26 cellular contexts compared by ENCODE assay signal in the genomic region with DNA sequence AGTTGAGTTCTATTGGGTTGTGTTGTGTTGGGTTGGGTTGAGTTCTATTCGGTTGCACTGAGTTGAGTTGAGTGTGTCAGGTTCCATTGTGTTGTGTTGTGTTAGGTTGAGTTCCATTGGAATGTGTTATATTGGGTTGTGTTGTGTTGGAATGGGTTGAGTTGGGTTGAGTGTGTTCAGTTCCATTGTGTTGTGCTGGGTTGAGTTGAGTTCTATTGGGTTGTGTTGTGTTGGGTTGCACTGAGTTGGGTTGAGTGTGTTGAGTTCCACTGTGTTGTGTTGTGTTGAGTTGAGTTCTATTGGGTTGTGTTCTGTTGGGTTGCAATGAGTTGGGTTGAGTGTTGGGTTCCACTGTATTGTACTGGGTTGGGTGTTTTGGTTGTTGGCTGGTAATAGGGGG. TPM values are rescaled to one million over a fixed set of nuclear protein-coding genes. Genes with fewer than 3 reads are reported as not detected.
"Had no signal": no experiment of that assay in that cellular context is flagged by ENCODE, and none has a peak within 500 bp of the region (broad histone marks: within the 10 kb centered on the region; RNA-seq: fewer than 3 reads in every experiment).

No MANE protein-coding gene starts in this region.

- H3K4me3 ChIP-seq: ovary, psoas muscle, skin epidermis, stomach, thoracic aorta, thyroid gland, tibial nerve, upper lobe of left lung, uterus had no signal

- H3K9me3 ChIP-seq: ovary, psoas muscle, stomach, thoracic aorta, thyroid gland, tibial nerve, upper lobe of left lung, uterus had no signal

- DNase-seq: naive B cell; naive thymus-derived CD8-positive, alpha-beta T cell; nephron progenitor cell; occipital lobe; ovary; psoas muscle; right cardiac atrium; stimulated activated CD4-positive, alpha-beta T cell treated with anti-CD3 and anti-CD28 coated beads, Interleukin-15, amount 100 ng/mL, for 24 hours; stimulated activated CD4-positive, alpha-beta T cell treated with anti-CD3 and anti-CD28 coated beads, Interleukin-2, amount 100 ng/mL, for 24 hours; stimulated activated CD4-positive, alpha-beta T cell treated with anti-CD3 and anti-CD28 coated beads, Interleukin-2, amount 100 ng/mL, for 48 hours; stimulated activated CD4-positive, alpha-beta T cell treated with anti-CD3 and anti-CD28 coated beads, Interleukin-4, amount 100 ng/mL, for 24 hours; stimulated activated naive B cell treated with anti-CD40 and anti-IgM and Interleukin-4, amounts not matched to agents 10 μg/mL and 1 μg/mL and 100 μg/mL, for 72 hours; stimulated activated naive CD4-positive, alpha-beta T cell treated with Interleukin-2 at 50 U/mL for 16 hours; stomach; thyroid gland; trophoblast cell; upper lobe of left lung; uterus had no signal

- H3K27ac ChIP-seq: ovary, parathyroid adenoma, psoas muscle, skin epidermis, stomach, thoracic aorta, thyroid gland, tibial nerve, upper lobe of left lung, uterus had no signal

- H3K36me3 ChIP-seq: ovary, stomach, thoracic aorta, thyroid gland, tibial nerve, upper lobe of left lung, uterus had no signal

- H3K27me3 ChIP-seq: ovary, thyroid gland, tibial nerve, upper lobe of left lung, uterus had no signal

- H3K4me1 ChIP-seq: parathyroid adenoma, psoas muscle, stomach, thyroid gland, upper lobe of left lung had no signal

RNA-seq across cellular contexts. Expression of gene ALX4, which starts 35.5 kb away (rescaled TPM):
- total RNA-seq: naive thymus-derived CD8-positive, alpha-beta T cell; natural killer cell treated with Interleukin-12 subunit alpha and Interleukin-12 subunit beta and Interleukin-15 and Interleukin-18, amount 100 ng/mL, for 72 hours; progenitor cell of endocrine pancreas; renal cortical epithelial cell; right cardiac atrium; stomach; thoracic aorta; upper lobe of left lung; ureter had no signal
